ENCODE assay signal across 21 cellular contexts in the genomic region with DNA sequence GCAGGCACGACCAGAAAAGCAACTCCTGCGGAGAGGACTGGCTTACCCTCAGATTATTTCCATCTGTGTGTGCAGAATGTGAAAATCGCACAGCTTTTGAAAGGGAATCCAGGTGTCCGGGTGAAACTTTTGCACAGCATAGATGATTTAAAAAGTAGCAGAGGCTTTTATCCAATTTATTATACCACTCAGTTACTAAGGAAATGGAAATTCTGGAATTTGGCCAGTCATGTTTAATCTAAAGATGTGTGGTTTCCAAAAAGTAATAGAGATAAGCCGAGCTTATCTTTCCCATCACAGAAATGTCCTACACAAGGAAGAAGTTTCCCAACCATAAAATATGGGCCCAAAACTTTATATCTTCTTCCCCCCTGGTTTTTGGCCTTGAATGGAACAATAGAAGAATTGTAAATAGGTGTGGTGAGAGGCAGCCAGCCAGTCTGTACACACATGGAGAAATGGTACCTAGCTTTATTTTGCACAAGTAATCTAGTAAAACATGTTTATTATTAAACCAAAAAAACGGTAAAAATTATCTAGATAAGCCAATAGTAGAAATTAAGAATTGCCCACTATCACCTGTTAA. TPM values are rescaled to one million over a fixed set of nuclear protein-coding genes. Genes with fewer than 3 reads are reported as not detected.
"Had no signal": no experiment of that assay in that cellular context is flagged by ENCODE, and none has a peak within 500 bp of the region (broad histone marks: within the 10 kb centered on the region; RNA-seq: fewer than 3 reads in every experiment).

No MANE protein-coding gene starts in this region.

- H3K4me3 ChIP-seq: MG63 had no signal

- H3K27ac ChIP-seq: RWPE1 had no signal

- DNase-seq: KBM-7, MG63, NCI-H1092, NCI-H1105 treated with DMSO at 0.1 percent for 48 hours, NCI-H1417 treated with DMSO at 0.1 percent for 48 hours, NCI-H187, NCI-H2029, NCI-H2081 treated with DMSO at 0.1 percent for 48 hours, NCI-H2171, NCI-H226, NCI-H446, NCI-H510A, NCI-H524 treated with DMSO at 0.1 percent for 48 hours, NCI-H69, NCI-H774, PC-3, SHP77 had no signal

- H3K9me3 ChIP-seq: MG63 had no signal

- H3K36me3 ChIP-seq: MG63 had no signal

- ATAC-seq: Panc1, PC-3 had no signal

RNA-seq across cellular contexts. Expression of a gene that starts 19.3 kb away (rescaled TPM):
- total RNA-seq: HT-29, LHCN-M2, PC-3 had no signal
